19 cellular contexts compared by ENCODE assay signal in the genomic region with DNA sequence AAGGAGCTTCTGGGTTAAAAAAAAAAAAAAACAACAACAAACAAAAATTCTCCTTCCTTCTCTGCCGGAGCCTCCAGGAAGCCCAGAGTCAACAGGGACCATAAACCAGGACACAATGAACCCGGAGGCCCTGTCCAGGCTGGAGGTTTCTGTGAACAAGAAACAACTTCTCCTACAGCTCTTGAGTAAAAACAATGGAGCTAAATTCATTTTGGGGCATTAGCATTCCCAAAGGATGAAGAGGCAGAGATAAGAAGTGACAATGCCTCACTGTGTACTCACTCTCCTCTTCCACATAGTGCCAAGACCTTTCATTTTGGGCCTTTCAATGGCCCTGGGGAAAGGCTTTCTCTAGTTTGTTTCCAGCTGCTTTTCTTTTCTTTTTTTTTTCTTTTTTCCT. TPM values are rescaled to one million over a fixed set of nuclear protein-coding genes. Genes with fewer than 3 reads are reported as not detected.
DNase-seq lines count a peak whose midpoint lies in the region; FAIRE-seq and TF ChIP-seq lines count a peak whose summit lies in the region.
"Had no signal": no experiment of that assay in that cellular context is flagged by ENCODE, and none has a peak within 500 bp of the region (broad histone marks: within the 10 kb centered on the region; RNA-seq: fewer than 3 reads in every experiment).

No MANE protein-coding gene starts in this region.

- H3K36me3 Mint-ChIP-seq in MCF 10A (ENCODE audit: insufficient read depth, unreplicated experiment) (no peaks in the 10 kb centered on the region), astrocyte (ENCODE audit: low read depth, unreplicated experiment) (no peaks in the 10 kb centered on the region), type B pancreatic cell (peaks cover 11% of the 10 kb centered on the region)
- H3K36me3 Mint-ChIP-seq: activated naive CD4-positive, alpha-beta T cell treated with anti-CD3 and anti-CD28 coated beads, Interleukin-2, amount 10 ng/mL, durations not matched to agents 7 days and 5 days; CD8-positive, alpha-beta memory T cell had no signal

- H3K9me3 Mint-ChIP-seq in MCF 10A (ENCODE audit: unreplicated experiment) = no peaks in the 10 kb centered on the region
- H3K9me3 Mint-ChIP-seq in astrocyte (ENCODE audit: unreplicated experiment) = no peaks in the 10 kb centered on the region
- H3K9me3 Mint-ChIP-seq in type B pancreatic cell = no peaks in the 10 kb centered on the region
- H3K9me3 Mint-ChIP-seq: activated naive CD4-positive, alpha-beta T cell treated with anti-CD3 and anti-CD28 coated beads, Interleukin-2, amount 10 ng/mL, durations not matched to agents 7 days and 5 days; CD8-positive, alpha-beta memory T cell had no signal

- POLR2A ChIA-PET in MCF 10A (lab: Yijun Ruan, JAX) = interaction anchor here (0.7 kb wide), 2 partner anchors 13 to 79 kb away, joined by 3 read pairs; no protein-coding TSS in a partner anchor

- no peaks in the 10 kb centered on the region for H3K9me3 ChIP-seq in breast epithelium
- H3K9me3 ChIP-seq in astrocyte (ENCODE audit: insufficient read depth, low read depth, low read length) = no peaks in the 10 kb centered on the region
- H3K9me3 ChIP-seq in kidney (ENCODE audit: control insufficient read depth in 1 of 2, low read length in 2 of 2) = no peaks in the 10 kb centered on the region
- H3K9me3 ChIP-seq: tibial nerve had no signal

- no peaks in the 10 kb centered on the region for H3K36me3 ChIP-seq in breast epithelium
- H3K36me3 ChIP-seq in astrocyte (ENCODE audit: insufficient read depth, low read length) = no peaks in the 10 kb centered on the region
- H3K36me3 ChIP-seq in kidney (ENCODE audit: control insufficient read depth in 1 of 2, insufficient read depth in 2 of 2, low read length in 2 of 2) = no peaks in the 10 kb centered on the region
- H3K36me3 ChIP-seq: tibial nerve had no signal

- H3K4me2 ChIP-seq in astrocyte (ENCODE audit: low read length) = no peak overlapping the region

- H3K27ac ChIP-seq in breast epithelium (peak overlapping the region; percentile 75 to 88), astrocyte (ENCODE audit: low read depth, low read length) (no peak overlapping the region), kidney (ENCODE audit: low read depth in 2 of 2, low read length in 2 of 2) (peak overlapping the region; percentile 3 to 81)

- intact Hi-C loops in breast epithelium (cut with DNase I; ENCODE audit: low total_unique reads) (no loop called here), MCF 10A (cut with micrococcal nuclease) (no loop called here), kidney (cut with DNase I) (no loop called here)

- FAIRE-seq in astrocyte (lab: Jason Lieb, UNC) (no peak), kidney (lab: Jason Lieb, UNC) (no peak)
- FAIRE-seq: islet of Langerhans had no signal

- H3K4me3 ChIP-seq in breast epithelium (no peak overlapping the region), astrocyte (ENCODE audit: insufficient read depth, low read depth, low read length) (no peak overlapping the region), kidney (ENCODE audit: low read length in 2 of 2) (no peak overlapping the region)
- H3K4me3 ChIP-seq: tibial nerve had no signal

- TF ChIP-seq CTCF in breast epithelium (IDR thresholded peaks at IDR 0.05) = no peak
- no peak for TF ChIP-seq CTCF in MCF 10A (IDR thresholded peaks at IDR 0.05; ENCODE audit: unreplicated experiment)
- TF ChIP-seq CTCF in astrocyte (IDR thresholded peaks at IDR 0.05; ENCODE audit: insufficient read depth, low read depth, low read length) = no peak
- no peak for TF ChIP-seq CTCF in kidney (IDR thresholded peaks at IDR 0.05; ENCODE audit: borderline replicate concordance, extremely low read depth, insufficient read depth)
- no peak for TF ChIP-seq CTCF in type B pancreatic cell (conservative IDR thresholded peaks at IDR 0.05)

- BruUV-seq in MCF 10A (replicated peaks; lab: Mats Ljungman, UMichigan) = no TSS peak

- H3K27ac Mint-ChIP-seq in MCF 10A (ENCODE audit: low read depth, unreplicated experiment) (no peak overlapping the region), astrocyte (ENCODE audit: unreplicated experiment) (no peak overlapping the region), type B pancreatic cell (peak overlapping the region; percentile 84)
- H3K27ac Mint-ChIP-seq: activated naive CD4-positive, alpha-beta T cell treated with anti-CD3 and anti-CD28 coated beads, Interleukin-2, amount 10 ng/mL, durations not matched to agents 7 days and 5 days had no signal

- no peaks in the 10 kb centered on the region for H3K27me3 Mint-ChIP-seq in MCF 10A (ENCODE audit: insufficient read depth, unreplicated experiment)
- H3K27me3 Mint-ChIP-seq in astrocyte (ENCODE audit: low read depth, unreplicated experiment) = no peaks in the 10 kb centered on the region
- peaks cover 8% of the 10 kb centered on the region for H3K27me3 Mint-ChIP-seq in type B pancreatic cell

- CTCF ChIA-PET in MCF 10A (lab: Yijun Ruan, JAX) = interaction anchor here (0.6 to 0.7 kb wide), 2 partner anchors 12 to 487 kb away, joined by 3 to 4 read pairs; no protein-coding TSS in a partner anchor

- H2AFZ ChIP-seq in astrocyte (ENCODE audit: low read depth, low read length) = no peak overlapping the region

- H3K4me3 Mint-ChIP-seq in MCF 10A (ENCODE audit: unreplicated experiment) = no peak overlapping the region
- H3K4me3 Mint-ChIP-seq in astrocyte (ENCODE audit: unreplicated experiment) = no peak overlapping the region
- H3K4me3 Mint-ChIP-seq in type B pancreatic cell = no peak overlapping the region
- H3K4me3 Mint-ChIP-seq: activated naive CD4-positive, alpha-beta T cell treated with anti-CD3 and anti-CD28 coated beads, Interleukin-2, amount 10 ng/mL, durations not matched to agents 7 days and 5 days; CD8-positive, alpha-beta memory T cell had no signal

- no peak for DNase-seq in breast epithelium (ENCODE audit: low spot score in 2 of 2)
- DNase-seq in MCF 10A (ENCODE audit: unreplicated experiment) = no peak
- DNase-seq in astrocyte (ENCODE audit: low read depth) = peak; percentile 48
- DNase-seq in kidney = no peak
- no peak for DNase-seq in type B pancreatic cell (ENCODE audit: extremely low spot score, unreplicated experiment)
- no peak for DNase-seq in effector CD4-positive, alpha-beta T cell
- DNase-seq in MV-4-11 (lab: John Stamatoyannopoulos, UW) = no peak
- DNase-seq in ureter (ENCODE audit: low spot score) = no peak
- DNase-seq: activated CD4-positive, CD25-positive, alpha-beta regulatory T cell; activated CD8-positive, alpha-beta memory T cell treated with anti-CD3 and anti-CD28 coated beads, Interleukin-2, amount 50 U/mL, for 4 hours; activated naive CD4-positive, alpha-beta T cell treated with anti-CD3 and anti-CD28 coated beads, Interleukin-2, amount 10 ng/mL, durations not matched to agents 7 days and 5 days; CD8-positive, alpha-beta memory T cell; GDM1; NCI-H1048; NCI-H2227 treated with DMSO at 0.1 percent for 48 hours; stimulated activated CD4-positive, alpha-beta T cell treated with anti-CD3 and anti-CD28 coated beads, Interleukin-1b, Interleukin-23, amount 100 ng/mL, for 48 hours; SW 1271 had no signal

- no peak for TF ChIP-seq POLR2A in breast epithelium (IDR thresholded peaks at IDR 0.05)

- H3K79me2 ChIP-seq in astrocyte (ENCODE audit: insufficient read depth, low read length) = peaks cover 3% of the 10 kb centered on the region

- H3K4me1 ChIP-seq in breast epithelium (no peaks in the 10 kb centered on the region), astrocyte (ENCODE audit: insufficient read depth, low read length) (no peaks in the 10 kb centered on the region), kidney (ENCODE audit: control insufficient read depth in 1 of 2, insufficient read depth in 1 of 2, low read depth in 1 of 2, low read length in 2 of 2) (peaks cover 0 to 9% of the 10 kb centered on the region in 2 donors)

- H3K27me3 ChIP-seq in breast epithelium = no peaks in the 10 kb centered on the region
- H3K27me3 ChIP-seq in astrocyte (ENCODE audit: insufficient read depth, low read length) = no peaks in the 10 kb centered on the region
- H3K27me3 ChIP-seq: tibial nerve had no signal

- H3K9ac ChIP-seq in astrocyte (ENCODE audit: low read length) (no peak overlapping the region), kidney (ENCODE audit: low read length in 2 of 2) (no peak overlapping the region)

- H3K4me1 Mint-ChIP-seq in MCF 10A (ENCODE audit: insufficient read depth, unreplicated experiment) (peaks cover 8% of the 10 kb centered on the region), astrocyte (ENCODE audit: low read depth, unreplicated experiment) (peaks cover 4% of the 10 kb centered on the region), type B pancreatic cell (ENCODE audit: unreplicated experiment) (peaks cover 14% of the 10 kb centered on the region)
- H3K4me1 Mint-ChIP-seq: activated naive CD4-positive, alpha-beta T cell treated with anti-CD3 and anti-CD28 coated beads, Interleukin-2, amount 10 ng/mL, durations not matched to agents 7 days and 5 days; CD8-positive, alpha-beta memory T cell had no signal

- H4K20me1 ChIP-seq in astrocyte (ENCODE audit: insufficient read depth, low read length) = peaks cover 12% of the 10 kb centered on the region

RNA-seq across cellular contexts. Expression of gene RHPN2, which starts 9.0 kb away (rescaled TPM):
- total RNA-seq in breast epithelium = 10 to 100 TPM in 2 of 3 donors, 1 to 10 TPM in 1; 1.4 to 55.3 (median 35.4) TPM
- 4.9 and 5.5 TPM in 2 replicates for total RNA-seq in MCF 10A (2022)
- total RNA-seq in astrocyte = 11.4 and 12.6 TPM in 2 replicates
- 50.3 TPM for total RNA-seq in kidney
- 13.5 TPM for polyA plus RNA-seq in kidney (ENCODE audit: insufficient read depth, low read depth, low replicate concordance)
- 31.6 and 81.6 TPM in 2 replicates for total RNA-seq in type B pancreatic cell (ENCODE audit: low replicate concordance)
- total RNA-seq in ureter = 18.4 TPM

RNA-seq across cellular contexts. Expression of gene GPATCH1, which starts 25.3 kb away (rescaled TPM):
- total RNA-seq in breast epithelium (10 to 100 TPM in 2 of 3 donors, 1 to 10 TPM in 1; 9.4 to 14.2 (median 12.5) TPM), MCF 10A (2022) (5.1 and 6.6 TPM in 2 replicates), astrocyte (6.1 and 6.6 TPM in 2 replicates), kidney (9.1 TPM), type B pancreatic cell (ENCODE audit: low replicate concordance) (12.2 and 12.6 TPM in 2 replicates), ureter (14.9 TPM)
- 4.3 TPM for polyA plus RNA-seq in kidney (ENCODE audit: insufficient read depth, low read depth, low replicate concordance)
